Comparison of ENCODE assay signal across 31 cellular contexts in genomic region chr12:45877069-45877468, GRCh38.
"Had no signal": no experiment of that assay in that cellular context is flagged by ENCODE, and none has a peak within 500 bp of the region (broad histone marks: within the 10 kb centered on the region; RNA-seq: fewer than 3 reads in every experiment).

No MANE protein-coding gene starts in this region.

- H3K27me3 ChIP-seq: brain microvascular endothelial cell, esophagus squamous epithelium, gastroesophageal sphincter, heart right ventricle had no signal

- H3K36me3 ChIP-seq: brain microvascular endothelial cell had no signal

- ATAC-seq: activated CD4-positive, CD25-positive, alpha-beta regulatory T cell treated with anti-CD3 and anti-CD28 coated beads, Interleukin-2, amount 50 U/mL, for 24 hours; activated CD8-positive, alpha-beta T cell treated with anti-CD3 and anti-CD28 coated beads for 36 hours; activated T-cell treated with anti-CD3 and anti-CD28 coated beads, Interleukin-2, amount 50 U/mL, for 4 hours; activated T-helper 17 cell treated with anti-CD3 and anti-CD28 coated beads, Interleukin-2, amount 50 U/mL, for 72 hours; gastroesophageal sphincter; heart right ventricle had no signal

- H3K4me3 ChIP-seq: esophagus squamous epithelium, gastroesophageal sphincter, heart right ventricle had no signal

- H3K4me3 Mint-ChIP-seq: activated B cell treated with CpG ODN at 0.5 μM for 24 hours; activated CD8-positive, alpha-beta T cell treated with anti-CD3 and anti-CD28 coated beads for 36 hours; activated naive CD8-positive, alpha-beta T cell; activated T-cell treated with anti-CD3 and anti-CD28 coated beads, Interleukin-2, amount 50 U/mL, for 4 hours had no signal

- H3K9me3 Mint-ChIP-seq: activated B cell treated with CpG ODN at 0.5 μM for 24 hours; activated CD8-positive, alpha-beta T cell treated with anti-CD3 and anti-CD28 coated beads for 36 hours; activated T-cell treated with anti-CD3 and anti-CD28 coated beads, Interleukin-2, amount 50 U/mL, for 4 hours; activated T-helper 17 cell treated with anti-CD3 and anti-CD28 coated beads, Interleukin-2, amount 50 U/mL, for 72 hours had no signal

- DNase-seq: activated B cell treated with CpG ODN at 0.5 μM for 24 hours; activated CD4-positive, alpha-beta T cell treated with anti-CD3 and anti-CD28 coated beads for 48 hours; activated CD4-positive, alpha-beta T cell treated with anti-CD3 and anti-CD28 coated beads, Interleukin-2, amount 50 U/mL, for 1 hour; activated CD4-positive, alpha-beta T cell treated with anti-CD3 and anti-CD28 coated beads, Interleukin-2, amount 50 U/mL, for 48 hours; activated CD8-positive, alpha-beta memory T cell treated with anti-CD3 and anti-CD28 coated beads for 24 hours; activated CD8-positive, alpha-beta T cell treated with anti-CD3 and anti-CD28 coated beads for 36 hours; activated effector memory CD4-positive, alpha-beta T cell treated with Interleukin-2 at 50 U/mL for 16 hours; activated gamma-delta T cell treated with Interleukin-2 at 50 U/mL for 16 hours; activated naive CD4-positive, alpha-beta T cell treated with anti-CD3 and anti-CD28 coated beads, Interleukin-2, amount 50 U/mL, for 16 hours; activated naive CD4-positive, alpha-beta T cell treated with Interleukin-2 at 50 U/mL for 16 hours; activated T-cell treated with anti-CD3 and anti-CD28 coated beads, Interleukin-2, amount 50 U/mL, for 4 hours; amniotic stem cell; anterior cingulate cortex; brain microvascular endothelial cell; cortex of kidney; dermis blood vessel endothelial cell; effector CD4-positive, alpha-beta T cell; esophagus squamous epithelium; foreskin melanocyte; heart right ventricle; T1000; WERI-Rb-1 had no signal

- FAIRE-seq: astrocyte, bronchial epithelial cell, colon, endometrium, endothelial cell of umbilical vein had no signal

- H3K27me3 Mint-ChIP-seq: activated B cell treated with CpG ODN at 0.5 μM for 24 hours; activated CD8-positive, alpha-beta T cell treated with anti-CD3 and anti-CD28 coated beads for 36 hours; activated naive CD8-positive, alpha-beta T cell; activated T-helper 17 cell treated with anti-CD3 and anti-CD28 coated beads, Interleukin-2, amount 50 U/mL, for 72 hours had no signal

- H3K27ac Mint-ChIP-seq: activated B cell treated with CpG ODN at 0.5 μM for 24 hours; activated CD8-positive, alpha-beta T cell treated with anti-CD3 and anti-CD28 coated beads for 36 hours; activated naive CD8-positive, alpha-beta T cell had no signal

- H3K9me3 ChIP-seq: esophagus squamous epithelium had no signal
